Comparison of ENCODE assay signal across 16 cellular contexts in the genomic region with DNA sequence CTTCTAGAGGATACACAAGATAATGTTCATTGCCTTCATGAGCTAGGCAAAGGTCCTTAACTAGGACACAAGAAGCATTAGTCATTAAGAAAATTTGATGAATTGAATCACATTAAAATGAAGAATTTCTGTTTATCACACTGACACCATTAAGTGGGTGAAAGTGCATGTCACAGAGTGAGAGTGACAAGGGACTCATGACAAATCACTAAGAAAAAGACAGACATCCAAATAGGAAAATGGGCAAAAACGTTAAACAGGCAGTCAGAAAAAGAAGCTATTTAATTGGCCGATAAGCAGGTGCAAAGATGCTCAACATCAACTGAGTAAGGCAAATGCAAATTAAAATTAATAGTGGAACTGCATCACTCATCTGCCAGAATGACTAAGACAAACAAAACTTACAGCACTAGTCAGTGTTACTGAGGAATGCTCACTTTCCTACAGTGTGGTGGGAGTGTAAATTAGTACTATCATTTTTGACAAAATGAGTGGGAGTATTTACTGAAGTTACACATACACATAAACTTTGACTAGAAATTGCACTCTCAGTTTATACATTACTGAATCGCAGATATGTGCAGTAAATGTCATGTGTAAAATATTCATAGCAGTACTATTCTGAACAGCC. TPM values are rescaled to one million over a fixed set of nuclear protein-coding genes. Genes with fewer than 3 reads are reported as not detected.
DNase-seq lines count a peak whose midpoint lies in the region; ATAC-seq lines count a peak whose summit lies in the region.
"Had no signal": no experiment of that assay in that cellular context is flagged by ENCODE, and none has a peak within 500 bp of the region (broad histone marks: within the 10 kb centered on the region; RNA-seq: fewer than 3 reads in every experiment).

No MANE protein-coding gene starts in this region.

- H3K27ac Mint-ChIP-seq in activated naive CD4-positive, alpha-beta T cell treated with anti-CD3 and anti-CD28 coated beads, Interleukin-2, amount 50 U/mL, for 24 hours: peak overlapping the region; percentile 91
- no peak overlapping the region for H3K27ac Mint-ChIP-seq in activated naive CD4-positive, alpha-beta T cell treated with anti-CD3 and anti-CD28 coated beads, Interleukin-2, amount 10 ng/mL, durations not matched to agents 7 days and 5 days
- no peak overlapping the region for H3K27ac Mint-ChIP-seq in stimulated activated naive B cell treated with anti-CD40 and anti-IgM and Interleukin-4, amounts not matched to agents 10 μg/mL and 1 μg/mL and 100 μg/mL, for 72 hours
- H3K27ac Mint-ChIP-seq: effector memory CD8-positive, alpha-beta T cell; neural progenitor cell had no signal

- H3K36me3 ChIP-seq in adipocyte (ENCODE audit: control insufficient read depth, insufficient read depth, low read length, severe bottlenecking): no peaks in the 10 kb centered on the region
- H3K36me3 ChIP-seq: neural progenitor cell had no signal

- H3K9ac ChIP-seq in adipocyte (ENCODE audit: low read length): no peak overlapping the region
- H3K9ac ChIP-seq: neural progenitor cell had no signal

- peaks cover 4% of the 10 kb centered on the region for H3K9me3 Mint-ChIP-seq in activated naive CD4-positive, alpha-beta T cell treated with anti-CD3 and anti-CD28 coated beads, Interleukin-2, amount 50 U/mL, for 24 hours
- peaks cover 4% of the 10 kb centered on the region for H3K9me3 Mint-ChIP-seq in activated naive CD4-positive, alpha-beta T cell treated with anti-CD3 and anti-CD28 coated beads, Interleukin-2, amount 10 ng/mL, durations not matched to agents 7 days and 5 days
- H3K9me3 Mint-ChIP-seq in stimulated activated naive B cell treated with anti-CD40 and anti-IgM and Interleukin-4, amounts not matched to agents 10 μg/mL and 1 μg/mL and 100 μg/mL, for 72 hours: peaks cover 3 to 4% of the 10 kb centered on the region in 2 donors

- no peaks in the 10 kb centered on the region for H3K27me3 Mint-ChIP-seq in activated naive CD4-positive, alpha-beta T cell treated with anti-CD3 and anti-CD28 coated beads, Interleukin-2, amount 50 U/mL, for 24 hours
- H3K27me3 Mint-ChIP-seq in activated naive CD4-positive, alpha-beta T cell treated with anti-CD3 and anti-CD28 coated beads, Interleukin-2, amount 10 ng/mL, durations not matched to agents 7 days and 5 days: no peaks in the 10 kb centered on the region
- H3K27me3 Mint-ChIP-seq in stimulated activated naive B cell treated with anti-CD40 and anti-IgM and Interleukin-4, amounts not matched to agents 10 μg/mL and 1 μg/mL and 100 μg/mL, for 72 hours: no peaks in the 10 kb centered on the region
- H3K27me3 Mint-ChIP-seq: effector memory CD8-positive, alpha-beta T cell had no signal

- H3K9me3 ChIP-seq in adipocyte (ENCODE audit: control insufficient read depth, low read length): no peaks in the 10 kb centered on the region
- H3K9me3 ChIP-seq: psoas muscle had no signal

- H3K36me3 Mint-ChIP-seq in activated naive CD4-positive, alpha-beta T cell treated with anti-CD3 and anti-CD28 coated beads, Interleukin-2, amount 50 U/mL, for 24 hours: peaks cover 4% of the 10 kb centered on the region
- H3K36me3 Mint-ChIP-seq in activated naive CD4-positive, alpha-beta T cell treated with anti-CD3 and anti-CD28 coated beads, Interleukin-2, amount 10 ng/mL, durations not matched to agents 7 days and 5 days: no peaks in the 10 kb centered on the region
- H3K36me3 Mint-ChIP-seq in stimulated activated naive B cell treated with anti-CD40 and anti-IgM and Interleukin-4, amounts not matched to agents 10 μg/mL and 1 μg/mL and 100 μg/mL, for 72 hours: no peaks in the 10 kb centered on the region
- H3K36me3 Mint-ChIP-seq: neural progenitor cell had no signal

- CTCF ChIA-PET in activated naive CD4-positive, alpha-beta T cell treated with anti-CD3 and anti-CD28 coated beads, Interleukin-2, amount 10 ng/mL, durations not matched to agents 7 days and 5 days (lab: Charles Lee): no interaction called here

- DNase-seq in activated naive CD4-positive, alpha-beta T cell treated with anti-CD3 and anti-CD28 coated beads, Interleukin-2, amount 10 ng/mL, durations not matched to agents 7 days and 5 days: no peak
- DNase-seq in HCEC 1CT (peak; percentile 38), adipocyte (ENCODE audit: low read depth) (peak; percentile 16), Right ventricle myocardium inferior (ENCODE audit: missing footprints) (no peak), NOMO-1 treated with dmso at 0.1 percent for 144 hours (lab: John Stamatoyannopoulos, UW; ENCODE audit: unreplicated experiment) (no peak)
- no peak for DNase-seq in stimulated activated naive B cell treated with anti-CD40 and anti-IgM and Interleukin-4, amounts not matched to agents 10 μg/mL and 1 μg/mL and 100 μg/mL, for 72 hours
- DNase-seq: effector memory CD8-positive, alpha-beta T cell; GOT3; left ventricle myocardium superior; NCI-H2029; NCI-H446; psoas muscle; SW 1271 had no signal

- no peak overlapping the region for H3K4me3 ChIP-seq in adipocyte (ENCODE audit: low read length)
- H3K4me3 ChIP-seq: neural progenitor cell, psoas muscle, smooth muscle cell had no signal

- H3K4me1 Mint-ChIP-seq in activated naive CD4-positive, alpha-beta T cell treated with anti-CD3 and anti-CD28 coated beads, Interleukin-2, amount 50 U/mL, for 24 hours: peaks cover 21% of the 10 kb centered on the region
- H3K4me1 Mint-ChIP-seq in activated naive CD4-positive, alpha-beta T cell treated with anti-CD3 and anti-CD28 coated beads, Interleukin-2, amount 10 ng/mL, durations not matched to agents 7 days and 5 days: no peaks in the 10 kb centered on the region
- H3K4me1 Mint-ChIP-seq in stimulated activated naive B cell treated with anti-CD40 and anti-IgM and Interleukin-4, amounts not matched to agents 10 μg/mL and 1 μg/mL and 100 μg/mL, for 72 hours: peaks cover 8 to 16% of the 10 kb centered on the region in 2 donors

- ATAC-seq in stimulated activated naive B cell treated with anti-CD40 and anti-IgM and Interleukin-4, amounts not matched to agents 10 μg/mL and 1 μg/mL and 100 μg/mL, for 72 hours (replicated peaks): peak; percentile 81 to 83
- ATAC-seq in Right ventricle myocardium inferior: no peak
- ATAC-seq: effector memory CD8-positive, alpha-beta T cell; left ventricle myocardium superior; psoas muscle had no signal

- no peaks in the 10 kb centered on the region for H3K27me3 ChIP-seq in adipocyte (replicated peaks; ENCODE audit: control insufficient read depth, insufficient read depth, low read length)
- H3K27me3 ChIP-seq: neural progenitor cell had no signal

- intact Hi-C loops in Right ventricle myocardium inferior (cut with DNase I): no loop called here

- peaks cover 22% of the 10 kb centered on the region for H3K4me1 ChIP-seq in adipocyte (ENCODE audit: control insufficient read depth, insufficient read depth, low read length)
- H3K4me1 ChIP-seq: neural progenitor cell, psoas muscle had no signal

- peak overlapping the region; percentile 43 for H3K4me3 Mint-ChIP-seq in activated naive CD4-positive, alpha-beta T cell treated with anti-CD3 and anti-CD28 coated beads, Interleukin-2, amount 50 U/mL, for 24 hours
- no peak overlapping the region for H3K4me3 Mint-ChIP-seq in activated naive CD4-positive, alpha-beta T cell treated with anti-CD3 and anti-CD28 coated beads, Interleukin-2, amount 10 ng/mL, durations not matched to agents 7 days and 5 days
- no peak overlapping the region for H3K4me3 Mint-ChIP-seq in stimulated activated naive B cell treated with anti-CD40 and anti-IgM and Interleukin-4, amounts not matched to agents 10 μg/mL and 1 μg/mL and 100 μg/mL, for 72 hours
- H3K4me3 Mint-ChIP-seq: effector memory CD8-positive, alpha-beta T cell; neural progenitor cell had no signal

RNA-seq across cellular contexts. Expression of gene RUNX1, which starts 39.2 kb away (rescaled TPM):
- 1.8 TPM for total RNA-seq in Right ventricle myocardium inferior

Comparison
In these comparisons a context has a peak if more than half of its experiments do, and no peak if none do; other contexts are left out.
1. DNase-seq: peak in HCEC 1CT (single experiment) and adipocyte (single experiment); none in activated naive CD4-positive, alpha-beta T cell treated with anti-CD3 and anti-CD28 coated beads, Interleukin-2, amount 10 ng/mL, durations not matched to agents 7 days and 5 days (single experiment), stimulated activated naive B cell treated with anti-CD40 and anti-IgM and Interleukin-4, amounts not matched to agents 10 μg/mL and 1 μg/mL and 100 μg/mL, for 72 hours (single experiment), Right ventricle myocardium inferior (single experiment) and NOMO-1 treated with dmso at 0.1 percent for 144 hours (single experiment).